26 cellular contexts compared by ENCODE assay signal in genomic region chr2:203711399-203711798, GRCh38. TPM values are rescaled to one million over a fixed set of nuclear protein-coding genes. Genes with fewer than 3 reads are reported as not detected.
DNase-seq lines count a peak whose midpoint lies in the region; ATAC-seq, FAIRE-seq and TF ChIP-seq lines count a peak whose summit lies in the region.
"Had no signal": no experiment of that assay in that cellular context is flagged by ENCODE, and none has a peak within 500 bp of the region (broad histone marks: within the 10 kb centered on the region; RNA-seq: fewer than 3 reads in every experiment).

No MANE protein-coding gene starts in this region.

- no peak for TF ChIP-seq CTCF in lower leg skin (IDR thresholded peaks at IDR 0.05)

- H3K4me3 Mint-ChIP-seq in activated CD4-positive, alpha-beta T cell treated with anti-CD3 and anti-CD28 coated beads for 36 hours, result peak overlapping the region; percentile 84
- H3K4me3 Mint-ChIP-seq in activated CD4-positive, alpha-beta memory T cell treated with anti-CD3 and anti-CD28 coated beads for 36 hours, result peak overlapping the region; percentile 86
- H3K4me3 Mint-ChIP-seq: natural killer cell treated with Interleukin-12 subunit alpha and Interleukin-12 subunit beta and Interleukin-15 and Interleukin-18, amount 100 ng/mL, for 72 hours; type B pancreatic cell had no signal

- peak overlapping the region; percentile 77 for H3K4me3 ChIP-seq in effector memory CD4-positive, alpha-beta T cell (ENCODE audit: insufficient read depth, low read depth, low read length, poor library complexity, severe bottlenecking)
- no peak overlapping the region for H3K4me3 ChIP-seq in small intestine (ENCODE audit: low read depth in 1 of 2, low read length in 2 of 2)
- no peak overlapping the region for H3K4me3 ChIP-seq in lower leg skin (ENCODE audit: low read depth, poor library complexity, severe bottlenecking)
- H3K4me3 ChIP-seq: ovary had no signal

- POLR2A ChIA-PET in activated CD4-positive, alpha-beta T cell treated with anti-CD3 and anti-CD28 coated beads for 36 hours (lab: Charles Lee), result interaction anchor here (0.6 to 6.1 kb wide), 8 partner anchors 9 to 287 kb away, joined by 3 to 59 read pairs (median 5); partner anchors contain the start of gene CTLA4
- POLR2A ChIA-PET in activated CD4-positive, alpha-beta memory T cell treated with anti-CD3 and anti-CD28 coated beads for 36 hours (lab: Charles Lee), result interaction anchor here (1.0 to 11.1 kb wide), 21 partner anchors 9 to 231 kb away, joined by 3 to 196 read pairs (median 9); partner anchors contain the start of genes CTLA4 and ICOS

- WGBS in small intestine, 3 donors, result 87 to 94% (median 90%) methylated on average over 3 of the region's 3 CpGs
- 94 to 96% methylated on average over 3 of the region's 3 CpGs for WGBS in lower leg skin, 2 donors

- CTCF ChIA-PET in activated CD4-positive, alpha-beta T cell treated with anti-CD3 and anti-CD28 coated beads for 36 hours (lab: Charles Lee), result interaction anchor here (0.8 to 3.7 kb wide), 8 partner anchors 8 to 225 kb away, joined by 3 to 27 read pairs (median 6); no protein-coding TSS in a partner anchor
- CTCF ChIA-PET in activated CD4-positive, alpha-beta memory T cell treated with anti-CD3 and anti-CD28 coated beads for 36 hours (lab: Charles Lee), result interaction anchor here (0.6 to 2.3 kb wide), 3 partner anchors 104 to 350 kb away, joined by 3 to 9 read pairs (median 4); no protein-coding TSS in a partner anchor

- DNase-seq in activated CD4-positive, alpha-beta T cell treated with anti-CD3 and anti-CD28 coated beads for 36 hours, result no peak
- no peak for DNase-seq in activated CD4-positive, alpha-beta T cell treated with anti-CD3 and anti-CD28 coated beads, Interleukin-2, amount 50 U/mL, for 48 hours
- DNase-seq in GM12892 (ENCODE audit: insufficient read length) (no peak), small intestine (no peak), lower leg skin (ENCODE audit: low spot score in 2 of 2) (no peak)
- DNase-seq in activated CD4-positive, alpha-beta memory T cell treated with anti-CD3 and anti-CD28 coated beads for 36 hours, result no peak
- no peak for DNase-seq in effector memory CD4-positive, alpha-beta T cell
- DNase-seq: activated gamma-delta T cell treated with Interleukin-2 at 50 U/mL for 16 hours; foreskin keratinocyte; left colon; NCI-H1417; NCI-H2107; ovary; right cardiac atrium; SIG-M5; stimulated activated CD4-positive, alpha-beta T cell treated with anti-CD3 and anti-CD28 coated beads, Interleukin-12 subunit alpha, Interleukin-12 subunit beta, amount 100 ng/mL, for 4 hours; stimulated activated CD4-positive, alpha-beta T cell treated with anti-CD3 and anti-CD28 coated beads, Interleukin-4, amount 100 ng/mL, for 4 hours; WERI-Rb-1 had no signal

- ATAC-seq in activated CD4-positive, alpha-beta T cell treated with anti-CD3 and anti-CD28 coated beads for 36 hours, result peak; percentile 34
- ATAC-seq in HG03095 (IDR thresholded peaks at IDR 0.05; ENCODE audit: unreplicated experiment), result no peak
- ATAC-seq: foreskin keratinocyte; left colon; natural killer cell treated with Interleukin-12 subunit alpha and Interleukin-12 subunit beta and Interleukin-15 and Interleukin-18, amount 100 ng/mL, for 72 hours; Panc1; right cardiac atrium had no signal

- intact Hi-C loops in activated CD4-positive, alpha-beta T cell treated with anti-CD3 and anti-CD28 coated beads for 36 hours (cut with DNase I, micrococcal nuclease), result loop anchor here in 1 of 2 experiments (2.0 to 10.0 kb wide), 2 partner anchors 29 to 1077 kb away; partner anchors contain the start of gene FAM117B
- intact Hi-C loops in activated CD4-positive, alpha-beta memory T cell treated with anti-CD3 and anti-CD28 coated beads for 36 hours (cut with micrococcal nuclease), result loop anchor here (1.0 to 10.0 kb wide), 4 partner anchors 9 to 477 kb away; partner anchors contain the start of gene CYP20A1
- intact Hi-C loops in lower leg skin (cut with DNase I; ENCODE audit: low total_unique reads), result no loop called here

- no peaks in the 10 kb centered on the region for H3K27me3 Mint-ChIP-seq in activated CD4-positive, alpha-beta T cell treated with anti-CD3 and anti-CD28 coated beads for 36 hours
- no peaks in the 10 kb centered on the region for H3K27me3 Mint-ChIP-seq in activated CD4-positive, alpha-beta memory T cell treated with anti-CD3 and anti-CD28 coated beads for 36 hours
- H3K27me3 Mint-ChIP-seq: type B pancreatic cell had no signal

- peak overlapping the region; percentile 91 for H3K27ac ChIP-seq in effector memory CD4-positive, alpha-beta T cell (ENCODE audit: insufficient read depth, low read length, poor library complexity, severe bottlenecking)
- no peak overlapping the region for H3K27ac ChIP-seq in small intestine (ENCODE audit: low read depth in 1 of 2, low read length in 1 of 2)
- H3K27ac ChIP-seq: foreskin keratinocyte, ovary, WERI-Rb-1 had no signal

- FAIRE-seq in GM12892 (lab: Jason Lieb, UNC), result peak; percentile 17
- no peak for FAIRE-seq in small intestine (lab: Jason Lieb, UNC)
- FAIRE-seq: A204.1, H54 had no signal

- no peaks in the 10 kb centered on the region for H3K27me3 ChIP-seq in effector memory CD4-positive, alpha-beta T cell (replicated peaks; ENCODE audit: control insufficient read depth, insufficient read depth, low read length, poor library complexity, severe bottlenecking)
- no peaks in the 10 kb centered on the region for H3K27me3 ChIP-seq in small intestine (ENCODE audit: control insufficient read depth in 2 of 2, insufficient read depth in 2 of 2, low read length in 2 of 2)
- H3K27me3 ChIP-seq: ovary had no signal

- no peaks in the 10 kb centered on the region for H3K9me3 ChIP-seq in effector memory CD4-positive, alpha-beta T cell (ENCODE audit: control insufficient read depth, low read length)
- no peaks in the 10 kb centered on the region for H3K9me3 ChIP-seq in small intestine (ENCODE audit: control insufficient read depth, low read depth)
- H3K9me3 ChIP-seq: ovary had no signal

- H3K4me1 ChIP-seq in effector memory CD4-positive, alpha-beta T cell (ENCODE audit: control insufficient read depth, insufficient read depth, low read length, poor library complexity, severe bottlenecking), result peaks cover 42% of the 10 kb centered on the region
- peaks cover 0 to 5% of the 10 kb centered on the region in 2 donors for H3K4me1 ChIP-seq in small intestine (ENCODE audit: control insufficient read depth in 2 of 2, insufficient read depth in 1 of 2, low read depth in 1 of 2, low read length in 1 of 2)
- H3K4me1 ChIP-seq: foreskin keratinocyte had no signal

- H3K27ac Mint-ChIP-seq in activated CD4-positive, alpha-beta T cell treated with anti-CD3 and anti-CD28 coated beads for 36 hours, result peak overlapping the region; percentile 100
- H3K27ac Mint-ChIP-seq in activated CD4-positive, alpha-beta memory T cell treated with anti-CD3 and anti-CD28 coated beads for 36 hours, result peak overlapping the region; percentile 99
- H3K27ac Mint-ChIP-seq: type B pancreatic cell had no signal

- TF ChIP-seq POLR2A in GM12892 (IDR thresholded peaks at IDR 0.05; ENCODE audit: low read depth, low read length) (no peak), lower leg skin (IDR thresholded peaks at IDR 0.05) (no peak)

- no peaks in the 10 kb centered on the region for H3K9me3 Mint-ChIP-seq in activated CD4-positive, alpha-beta T cell treated with anti-CD3 and anti-CD28 coated beads for 36 hours (ENCODE audit: low read depth)
- H3K9me3 Mint-ChIP-seq in activated CD4-positive, alpha-beta memory T cell treated with anti-CD3 and anti-CD28 coated beads for 36 hours, result no peaks in the 10 kb centered on the region
- H3K9me3 Mint-ChIP-seq: natural killer cell treated with Interleukin-12 subunit alpha and Interleukin-12 subunit beta and Interleukin-15 and Interleukin-18, amount 100 ng/mL, for 72 hours; type B pancreatic cell had no signal

- peaks cover 91% of the 10 kb centered on the region for H3K36me3 Mint-ChIP-seq in activated CD4-positive, alpha-beta T cell treated with anti-CD3 and anti-CD28 coated beads for 36 hours (ENCODE audit: low read depth)
- peaks cover 92% of the 10 kb centered on the region for H3K36me3 Mint-ChIP-seq in activated CD4-positive, alpha-beta memory T cell treated with anti-CD3 and anti-CD28 coated beads for 36 hours
- H3K36me3 Mint-ChIP-seq: natural killer cell treated with Interleukin-12 subunit alpha and Interleukin-12 subunit beta and Interleukin-15 and Interleukin-18, amount 100 ng/mL, for 72 hours; type B pancreatic cell had no signal

- H3K4me1 Mint-ChIP-seq in activated CD4-positive, alpha-beta T cell treated with anti-CD3 and anti-CD28 coated beads for 36 hours, result peaks cover 64% of the 10 kb centered on the region
- H3K4me1 Mint-ChIP-seq in activated CD4-positive, alpha-beta memory T cell treated with anti-CD3 and anti-CD28 coated beads for 36 hours (ENCODE audit: low read depth), result peaks cover 58% of the 10 kb centered on the region

- H3K36me3 ChIP-seq in effector memory CD4-positive, alpha-beta T cell (ENCODE audit: control insufficient read depth, insufficient read depth, low read length), result peaks cover 4% of the 10 kb centered on the region
- no peaks in the 10 kb centered on the region for H3K36me3 ChIP-seq in small intestine (ENCODE audit: control insufficient read depth in 2 of 2, insufficient read depth in 2 of 2, low read length in 2 of 2)
- H3K36me3 ChIP-seq: ovary, WERI-Rb-1 had no signal

RNA-seq across cellular contexts. Expression of gene CD28, which starts 5.0 kb away (rescaled TPM):
- 100 to 1,000 TPM; 175 TPM for total RNA-seq in activated CD4-positive, alpha-beta T cell treated with anti-CD3 and anti-CD28 coated beads for 36 hours
- 5.8 TPM for polyA plus RNA-seq in GM12892 (2012; ENCODE audit: missing spikeins)
- 100 to 1,000 TPM; 279 to 285 TPM for total RNA-seq in activated CD4-positive, alpha-beta memory T cell treated with anti-CD3 and anti-CD28 coated beads for 36 hours
- polyA plus RNA-seq in small intestine, result under 1 TPM; under 0.01 to 0.31 (median 0.22) TPM
- total RNA-seq in lower leg skin, result under 1 TPM; 0.08 to 0.45 (median 0.31) TPM
- total RNA-seq: foreskin keratinocyte, M059J, NCI-H460 had no signal
- polyA plus RNA-seq: foreskin keratinocyte had no signal

Comparison
In these comparisons a context has a peak if more than half of its experiments do, and no peak if none do; other contexts are left out.
1. RNA of gene CD28, which starts 5.0 kb away (total RNA-seq): 279 to 285 TPM in activated CD4-positive, alpha-beta memory T cell treated with anti-CD3 and anti-CD28 coated beads for 36 hours and 175 TPM in activated CD4-positive, alpha-beta T cell treated with anti-CD3 and anti-CD28 coated beads for 36 hours; 0.08 to 0.45 TPM in lower leg skin; every median in the first group is over 100 times any median in the second.